Comparison of ENCODE assay signal across 1 cellular context in genomic region chr11:33161120-33162005, GRCh38.
TF ChIP-seq lines count a peak whose summit lies in the region.

Gene CSTF3 (minus strand): TSS chr11:33161480. CDS start chr11:33161325, 155 bp downstream.

TF ChIP-seq in liver, 16 proteins besides CTCF, POLR2A, EP300 and RAD21 (continued from another document):
- TF ChIP-seq MAX (IDR thresholded peaks at IDR 0.05) (peak; percentile 89), HNF4G (IDR thresholded peaks at IDR 0.05) (no peak), JUND (IDR thresholded peaks at IDR 0.05) (peak; percentile 55 to 81), RXRA (IDR thresholded peaks at IDR 0.05) (peak; percentile 29 to 39), NR2F2 (IDR thresholded peaks at IDR 0.05) (no peak), ATF3 (IDR thresholded peaks at IDR 0.05) (peak; percentile 49), GABPA (IDR thresholded peaks at IDR 0.05 in 1 of 2, conservative IDR thresholded peaks at IDR 0.05 in 1 of 2) (peak; percentile 84 to 95), TAF1 (conservative IDR thresholded peaks at IDR 0.05) (peak; percentile 88), EGR1 (IDR thresholded peaks at IDR 0.05; ENCODE audit: low read depth in 2 of 2) (peak; percentile 82 to 94), SP1 (IDR thresholded peaks at IDR 0.05) (peak; percentile 70), YY1 (IDR thresholded peaks at IDR 0.05) (peak; percentile 99), FOXA1 (IDR thresholded peaks at IDR 0.05) (no peak)
